Comparison of ENCODE assay signal across 9 cellular contexts in genomic region chr2:174596994-174597346, GRCh38. TPM values are rescaled to one million over a fixed set of nuclear protein-coding genes. Genes with fewer than 3 reads are reported as not detected.
DNase-seq lines count a peak whose midpoint lies in the region; ATAC-seq, FAIRE-seq and TF ChIP-seq lines count a peak whose summit lies in the region.
"Had no signal": no experiment of that assay in that cellular context is flagged by ENCODE, and none has a peak within 500 bp of the region (broad histone marks: within the 10 kb centered on the region; RNA-seq: fewer than 3 reads in every experiment).

No MANE protein-coding gene starts in this region.

- ATAC-seq in PC-3 (no peak), GM18873 (IDR thresholded peaks at IDR 0.05; ENCODE audit: low FRiP score, unreplicated experiment) (no peak), GM18861 (IDR thresholded peaks at IDR 0.05; ENCODE audit: unreplicated experiment) (no peak), HG03442 (IDR thresholded peaks at IDR 0.05; ENCODE audit: unreplicated experiment) (no peak), GM21447 (IDR thresholded peaks at IDR 0.05; ENCODE audit: unreplicated experiment) (no peak)

- POLR2A ChIA-PET in PC-3 (lab: Charles Lee; ENCODE audit: unreplicated experiment), result interaction anchor here (0.6 kb wide), 1 partner anchor 398 kb away, joined by 3 read pairs; no protein-coding TSS in a partner anchor

- 0 out of 2 replicates have a peak overlapping the region, but pooled peaks have one; percentile 62 for H3K4me2 ChIP-seq in PC-3 (ENCODE audit: low read length)

- H3K9me2 ChIP-seq in PC-3 (replicated peaks; ENCODE audit: low read length), result no peaks in the 10 kb centered on the region

- peaks cover 26% of the 10 kb centered on the region for H3K4me1 ChIP-seq in PC-3 (ENCODE audit: insufficient read depth, low read length)
- H3K4me1 ChIP-seq in effector memory CD4-positive, alpha-beta T cell (ENCODE audit: control insufficient read depth, insufficient read depth, low read length, poor library complexity, severe bottlenecking), result peaks cover 43% of the 10 kb centered on the region

- no peak overlapping the region for H3K9ac ChIP-seq in PC-3 (ENCODE audit: low read length)

- H3K4me3 ChIP-seq in PC-3 (ENCODE audit: low read length) (no peak overlapping the region), skin epidermis (peak overlapping the region; percentile 24 to 39 (median 30))
- H3K4me3 ChIP-seq in effector memory CD4-positive, alpha-beta T cell (ENCODE audit: insufficient read depth, low read depth, low read length, poor library complexity, severe bottlenecking), result peak overlapping the region; percentile 78

- intact Hi-C loops in PC-3 (cut with micrococcal nuclease), result no loop called here

- no peaks in the 10 kb centered on the region for H3F3A ChIP-seq in PC-3 (ENCODE audit: low read length, unreplicated experiment)

- no peaks in the 10 kb centered on the region for H3K27me3 ChIP-seq in PC-3 (ENCODE audit: low read length)
- H3K27me3 ChIP-seq in effector memory CD4-positive, alpha-beta T cell (replicated peaks; ENCODE audit: control insufficient read depth, insufficient read depth, low read length, poor library complexity, severe bottlenecking), result no peaks in the 10 kb centered on the region

- H2AFZ ChIP-seq in PC-3 (ENCODE audit: low read length), result peak overlapping the region; percentile 79; the same call in 1 of the 2 replicates

- no peak for TF ChIP-seq CTCF in PC-3 (conservative IDR thresholded peaks at IDR 0.05; ENCODE audit: low read depth, low read length)

- no peaks in the 10 kb centered on the region for H4K20me1 ChIP-seq in PC-3 (ENCODE audit: low read length)

- no TSS peak for BruUV-seq in PC-3 (replicated peaks; lab: Mats Ljungman, UMichigan)

- no peaks in the 10 kb centered on the region for H3K9me3 ChIP-seq in PC-3 (ENCODE audit: low read length)
- H3K9me3 ChIP-seq in effector memory CD4-positive, alpha-beta T cell (ENCODE audit: control insufficient read depth, low read length), result no peaks in the 10 kb centered on the region

- H3K27ac ChIP-seq in PC-3 (ENCODE audit: low read length), result peak overlapping the region; percentile 76
- peak overlapping the region; percentile 94 for H3K27ac ChIP-seq in effector memory CD4-positive, alpha-beta T cell (ENCODE audit: insufficient read depth, low read length, poor library complexity, severe bottlenecking)
- H3K27ac ChIP-seq in skin epidermis, result peak overlapping the region; percentile 10 to 96 (median 84)

- no peaks in the 10 kb centered on the region for H3K79me2 ChIP-seq in PC-3 (ENCODE audit: low read length)

- CTCF ChIA-PET in PC-3 (lab: Charles Lee), result interaction anchor here (0.6 to 1.1 kb wide), 2 partner anchors 13 to 101 kb away, joined by 4 read pairs; no protein-coding TSS in a partner anchor

- no peak for DNase-seq in GM18507 (ENCODE audit: extremely low spot score, insufficient read length, low read depth)
- DNase-seq in PC-3, result no peak
- no peak for DNase-seq in effector memory CD4-positive, alpha-beta T cell

- FAIRE-seq in GM18507 (lab: Jason Lieb, UNC), result peak; percentile 42
- FAIRE-seq: HTR-8/SVneo had no signal

- H3K36me3 ChIP-seq in PC-3 (ENCODE audit: low read depth, low read length), result no peaks in the 10 kb centered on the region
- peaks cover 2% of the 10 kb centered on the region for H3K36me3 ChIP-seq in effector memory CD4-positive, alpha-beta T cell (ENCODE audit: control insufficient read depth, insufficient read depth, low read length)

RNA-seq across cellular contexts. Expression of gene WIPF1, which starts 0.6 kb away (rescaled TPM):
- total RNA-seq in PC-3 (2014; rRNA removed), result 0.29 and 1.5 TPM in 2 replicates
